16 cellular contexts compared by ENCODE assay signal in genomic region chr7:18458830-18459229, GRCh38. TPM values are rescaled to one million over a fixed set of nuclear protein-coding genes. Genes with fewer than 3 reads are reported as not detected.
DNase-seq lines count a peak whose midpoint lies in the region; ATAC-seq and TF ChIP-seq lines count a peak whose summit lies in the region.
"Had no signal": no experiment of that assay in that cellular context is flagged by ENCODE, and none has a peak within 500 bp of the region (broad histone marks: within the 10 kb centered on the region; RNA-seq: fewer than 3 reads in every experiment).

No MANE protein-coding gene starts in this region.

- peak overlapping the region in 1 of 2 donors; percentile 71 for H3K27ac Mint-ChIP-seq in natural killer cell treated with Interleukin-12 subunit alpha and Interleukin-12 subunit beta and Interleukin-15 and Interleukin-18, amount 100 ng/mL, for 72 hours
- no peak overlapping the region for H3K27ac Mint-ChIP-seq in natural killer cell
- no peak overlapping the region for H3K27ac Mint-ChIP-seq in stimulated activated naive CD8-positive, alpha-beta T cell treated with anti-CD3 and anti-CD28 coated beads, Interleukin-15, amount 100 ng/mL, for 72 hours

- intact Hi-C loops in natural killer cell (cut with micrococcal nuclease) = no loop called here

- no peaks in the 10 kb centered on the region for H3K36me3 Mint-ChIP-seq in natural killer cell treated with Interleukin-12 subunit alpha and Interleukin-12 subunit beta and Interleukin-15 and Interleukin-18, amount 100 ng/mL, for 72 hours
- H3K36me3 Mint-ChIP-seq in natural killer cell = no peaks in the 10 kb centered on the region

- no peaks in the 10 kb centered on the region for H3K9me3 Mint-ChIP-seq in natural killer cell treated with Interleukin-12 subunit alpha and Interleukin-12 subunit beta and Interleukin-15 and Interleukin-18, amount 100 ng/mL, for 72 hours
- no peaks in the 10 kb centered on the region for H3K9me3 Mint-ChIP-seq in natural killer cell
- no peaks in the 10 kb centered on the region for H3K9me3 Mint-ChIP-seq in stimulated activated naive CD8-positive, alpha-beta T cell treated with anti-CD3 and anti-CD28 coated beads, Interleukin-15, amount 100 ng/mL, for 72 hours

- H3K4me1 Mint-ChIP-seq in natural killer cell treated with Interleukin-12 subunit alpha and Interleukin-12 subunit beta and Interleukin-15 and Interleukin-18, amount 100 ng/mL, for 72 hours (ENCODE audit: low read depth in 2 of 2) = peaks cover 21 to 22% of the 10 kb centered on the region in 2 donors
- H3K4me1 Mint-ChIP-seq in natural killer cell = peaks cover 20 to 26% of the 10 kb centered on the region in 2 donors
- H3K4me1 Mint-ChIP-seq in stimulated activated naive CD8-positive, alpha-beta T cell treated with anti-CD3 and anti-CD28 coated beads, Interleukin-15, amount 100 ng/mL, for 72 hours = no peaks in the 10 kb centered on the region

- no peak for DNase-seq in natural killer cell treated with Interleukin-12 subunit alpha and Interleukin-12 subunit beta and Interleukin-15 and Interleukin-18, amount 100 ng/mL, for 72 hours (ENCODE audit: low spot score)
- DNase-seq in natural killer cell (no peak), RPMI7951 (ENCODE audit: low read depth) (peak; percentile 91), fibroblast of mammary gland (ENCODE audit: low read depth) (peak; percentile 57), NCI-H526 treated with DMSO at 0.1 percent for 48 hours (lab: John Stamatoyannopoulos, UW) (no peak), NCI-H1417 (lab: John Stamatoyannopoulos, UW) (no peak)
- DNase-seq in stimulated activated naive CD8-positive, alpha-beta T cell treated with anti-CD3 and anti-CD28 coated beads, Interleukin-15, amount 100 ng/mL, for 72 hours = no peak
- DNase-seq: activated CD8-positive, alpha-beta memory T cell treated with anti-CD3 and anti-CD28 coated beads, Interleukin-2, amount 50 U/mL, for 4 hours; GOT3; NCI-H2081 treated with DMSO at 0.1 percent for 48 hours; right lobe of liver; T-helper 9 cell; tibial artery had no signal

- H3K4me3 ChIP-seq in fibroblast of mammary gland (ENCODE audit: control insufficient read depth, low read depth, low read length) = no peak overlapping the region
- H3K4me3 ChIP-seq: adrenal gland, K562, right lobe of liver, tibial artery had no signal

- no peaks in the 10 kb centered on the region for H3K27me3 Mint-ChIP-seq in natural killer cell treated with Interleukin-12 subunit alpha and Interleukin-12 subunit beta and Interleukin-15 and Interleukin-18, amount 100 ng/mL, for 72 hours
- no peaks in the 10 kb centered on the region for H3K27me3 Mint-ChIP-seq in natural killer cell (ENCODE audit: low read depth in 2 of 2)
- H3K27me3 Mint-ChIP-seq in stimulated activated naive CD8-positive, alpha-beta T cell treated with anti-CD3 and anti-CD28 coated beads, Interleukin-15, amount 100 ng/mL, for 72 hours = no peaks in the 10 kb centered on the region

- no peak for ATAC-seq in natural killer cell treated with Interleukin-12 subunit alpha and Interleukin-12 subunit beta and Interleukin-15 and Interleukin-18, amount 100 ng/mL, for 72 hours
- ATAC-seq in natural killer cell (no peak), HG02973 (IDR thresholded peaks at IDR 0.05; ENCODE audit: unreplicated experiment) (no peak)
- no peak for ATAC-seq in stimulated activated naive CD8-positive, alpha-beta T cell treated with anti-CD3 and anti-CD28 coated beads, Interleukin-15, amount 100 ng/mL, for 72 hours
- ATAC-seq: K562 had no signal

- TF ChIP-seq CTCF in natural killer cell (IDR thresholded peaks at IDR 0.05) (no peak), fibroblast of mammary gland (conservative IDR thresholded peaks at IDR 0.05; ENCODE audit: control insufficient read depth, insufficient read depth, low read depth, low read length) (no peak)

- H3K4me3 Mint-ChIP-seq in natural killer cell treated with Interleukin-12 subunit alpha and Interleukin-12 subunit beta and Interleukin-15 and Interleukin-18, amount 100 ng/mL, for 72 hours = peak overlapping the region; percentile 32
- H3K4me3 Mint-ChIP-seq in natural killer cell = no peak overlapping the region
- H3K4me3 Mint-ChIP-seq in stimulated activated naive CD8-positive, alpha-beta T cell treated with anti-CD3 and anti-CD28 coated beads, Interleukin-15, amount 100 ng/mL, for 72 hours = no peak overlapping the region

RNA-seq across cellular contexts. Expression of gene HDAC9, which starts 36.7 kb away (rescaled TPM):
- total RNA-seq in natural killer cell treated with Interleukin-12 subunit alpha and Interleukin-12 subunit beta and Interleukin-15 and Interleukin-18, amount 100 ng/mL, for 72 hours = 10 to 100 TPM in 1 of 2 donors, 1 to 10 TPM in 1; 9.9 to 15.0 TPM
- total RNA-seq in natural killer cell = 10 to 100 TPM; 19.1 to 41.1 (median 24.1) TPM
- total RNA-seq in RPMI7951 (2014; rRNA removed; shearing (Covaris generic)) = 15.5 and 21.1 TPM in 2 replicates

Comparison
In these comparisons a context has a peak if more than half of its experiments do, and no peak if none do; other contexts are left out.
1. DNase-seq: peak in RPMI7951 (single experiment) and fibroblast of mammary gland (single experiment); none in natural killer cell treated with Interleukin-12 subunit alpha and Interleukin-12 subunit beta and Interleukin-15 and Interleukin-18, amount 100 ng/mL, for 72 hours (single experiment), natural killer cell (single experiment), stimulated activated naive CD8-positive, alpha-beta T cell treated with anti-CD3 and anti-CD28 coated beads, Interleukin-15, amount 100 ng/mL, for 72 hours (0 of 2), NCI-H526 treated with DMSO at 0.1 percent for 48 hours (single experiment) and NCI-H1417 (0 of 3).